In genomic region chr6:150004783-150005717, GRCh38 we compare ENCODE assay signal across 8 cellular contexts. TPM values are rescaled to one million over a fixed set of nuclear protein-coding genes. Genes with fewer than 3 reads are reported as not detected.
DNase-seq lines count a peak whose midpoint lies in the region; ATAC-seq and TF ChIP-seq lines count a peak whose summit lies in the region.

No MANE protein-coding gene starts in this region.

- DNase-seq in GM10266 (ENCODE audit: extremely low spot score) (peak; percentile 89), NCI-H128 (lab: John Stamatoyannopoulos, UW; ENCODE audit: unreplicated experiment) (peak; percentile 83), SW 1271 (lab: John Stamatoyannopoulos, UW) (peak; percentile 68 to 89), heart right ventricle (peak; percentile 94), pons (ENCODE audit: low spot score) (peak; percentile 53), transverse colon (peak; percentile 95)
- peak; percentile 90 for DNase-seq in activated naive CD8-positive, alpha-beta T cell treated with anti-CD3 and anti-CD28 coated beads, Interleukin-2, amount 50 U/mL, for 24 hours

- TF ChIP-seq POLR2A in transverse colon (IDR thresholded peaks at IDR 0.05), result no peak

- peaks cover 63% of the 10 kb centered on the region for H3K4me1 Mint-ChIP-seq in activated naive CD8-positive, alpha-beta T cell treated with anti-CD3 and anti-CD28 coated beads, Interleukin-2, amount 50 U/mL, for 24 hours

- ATAC-seq in HG02678 (IDR thresholded peaks at IDR 0.05; ENCODE audit: unreplicated experiment) (peak; percentile 66), heart right ventricle (peak; percentile 99)
- peak; percentile 65 for ATAC-seq in activated naive CD8-positive, alpha-beta T cell treated with anti-CD3 and anti-CD28 coated beads, Interleukin-2, amount 50 U/mL, for 24 hours

- H3K27me3 ChIP-seq in heart right ventricle, result peaks cover 8 to 70% (median 55%) of the 10 kb centered on the region in 7 donors
- H3K27me3 ChIP-seq in transverse colon, result peaks cover 89% of the 10 kb centered on the region

- H3K27me3 Mint-ChIP-seq in activated naive CD8-positive, alpha-beta T cell treated with anti-CD3 and anti-CD28 coated beads, Interleukin-2, amount 50 U/mL, for 24 hours, result peaks cover 45% of the 10 kb centered on the region

- no peaks in the 10 kb centered on the region for H3K36me3 ChIP-seq in heart right ventricle
- no peaks in the 10 kb centered on the region for H3K36me3 ChIP-seq in transverse colon

- H3K9me3 ChIP-seq in heart right ventricle (no peaks in the 10 kb centered on the region), transverse colon (no peaks in the 10 kb centered on the region)

- H3K9me3 Mint-ChIP-seq in activated naive CD8-positive, alpha-beta T cell treated with anti-CD3 and anti-CD28 coated beads, Interleukin-2, amount 50 U/mL, for 24 hours, result no peaks in the 10 kb centered on the region

- peak overlapping the region; percentile 76 for H3K4me3 Mint-ChIP-seq in activated naive CD8-positive, alpha-beta T cell treated with anti-CD3 and anti-CD28 coated beads, Interleukin-2, amount 50 U/mL, for 24 hours

- peak overlapping the region; percentile 21 to 78 (median 66) for H3K4me3 ChIP-seq in heart right ventricle
- H3K4me3 ChIP-seq in transverse colon, result peak overlapping the region; percentile 26 to 62 (median 46)

- TF ChIP-seq EP300 in transverse colon (IDR thresholded peaks at IDR 0.05; ENCODE audit: low read depth), result no peak

- peaks cover 6 to 16% (median 11%) of the 10 kb centered on the region in 9 donors for H3K4me1 ChIP-seq in heart right ventricle
- peaks cover 3 to 15% (median 8%) of the 10 kb centered on the region in 4 donors for H3K4me1 ChIP-seq in transverse colon

- TF ChIP-seq CTCF in GM10266 (IDR thresholded peaks at IDR 0.05; ENCODE audit: control insufficient read depth, insufficient read depth, low read depth, missing control alignments), result no peak
- peak in 1 of 9 donors; percentile 7 for TF ChIP-seq CTCF in heart right ventricle (IDR thresholded peaks at IDR 0.05)
- peak in 2 of 5 experiments; percentile 11 to 33 for TF ChIP-seq CTCF in transverse colon (IDR thresholded peaks at IDR 0.05)

- 1% methylated on average over 79 of the region's 79 CpGs for WGBS in heart right ventricle, 2 donors
- 1% methylated on average over 69 of the region's 79 CpGs; no CpG with 5 or more reads in 1 of the 2 donors for WGBS in transverse colon (ENCODE audit: low coverage in 1 of 2), 2 donors

- peak overlapping the region; percentile 64 for H3K27ac Mint-ChIP-seq in activated naive CD8-positive, alpha-beta T cell treated with anti-CD3 and anti-CD28 coated beads, Interleukin-2, amount 50 U/mL, for 24 hours

- H3K36me3 Mint-ChIP-seq in activated naive CD8-positive, alpha-beta T cell treated with anti-CD3 and anti-CD28 coated beads, Interleukin-2, amount 50 U/mL, for 24 hours (ENCODE audit: low read depth), result no peaks in the 10 kb centered on the region

- H3K27ac ChIP-seq in heart right ventricle (peak overlapping the region in 3 of 10 donors; percentile 39 to 42 (median 41)), transverse colon (peak overlapping the region in 1 of 4 donors; percentile 12)

- in situ Hi-C loops in transverse colon (cut with MboI; ENCODE audit: low pct_ligation_motif_present in 1 of 4, low pct_unique_long_range_greater_than_20kb in 1 of 4, low sequenced_read_pairs in 3 of 4), result loop anchor here in 2 of 4 donors (25.0 kb wide), 1 partner anchor 168 kb away; no protein-coding TSS in a partner anchor

- intact Hi-C loops in heart right ventricle (cut with DNase I), result loop anchor here in 3 of 10 donors (2.0 to 5.0 kb wide), 2 partner anchors 62 to 68 kb away; partner anchors contain the start of gene ULBP2 (in 1 of the 3)
- intact Hi-C loops in transverse colon (cut with DNase I; ENCODE audit: low total_unique reads), result no loop called here

RNA-seq across cellular contexts. Expression of gene RAET1L, which starts 20.3 kb away (rescaled TPM):
- total RNA-seq in heart right ventricle (not detected), transverse colon (not detected)
- under 1 TPM in 1 of 2 donors, not detected in 1; 0.03 TPM for polyA plus RNA-seq in heart right ventricle

RNA-seq across cellular contexts. Expression of gene ULBP1, which starts 41.3 kb away (rescaled TPM):
- total RNA-seq in heart right ventricle (under 1 TPM; 0.13 to 0.46 (median 0.23) TPM), transverse colon (not detected)
- polyA plus RNA-seq in heart right ventricle, result under 1 TPM; 0.07 to 0.32 TPM
